9 cellular contexts compared by ENCODE assay signal in the genomic region with DNA sequence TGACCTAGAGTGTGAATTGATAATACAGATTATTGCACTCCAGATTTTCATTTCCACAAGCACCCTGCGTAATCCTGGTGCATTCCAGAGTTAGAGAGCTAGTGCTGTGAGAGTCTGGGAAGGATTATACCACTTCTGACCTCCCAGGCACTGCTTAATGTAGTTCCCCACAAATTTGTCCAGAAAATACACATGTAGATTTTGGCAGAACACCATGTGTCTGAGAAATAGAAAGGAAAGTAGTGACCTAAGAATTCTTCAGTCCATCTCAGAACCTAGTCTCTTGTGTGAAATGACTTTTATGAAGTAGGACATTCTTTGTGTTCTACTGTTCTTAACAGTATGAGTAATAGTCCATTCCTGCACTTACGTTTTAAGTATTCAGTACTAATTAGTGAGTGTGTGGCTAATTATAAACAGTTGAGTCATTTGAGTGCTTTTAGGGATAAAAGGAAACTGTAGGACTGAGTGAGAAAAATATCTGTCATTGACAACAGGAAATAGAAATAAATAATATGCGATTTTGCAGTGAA. TPM values are rescaled to one million over a fixed set of nuclear protein-coding genes. Genes with fewer than 3 reads are reported as not detected.
DNase-seq lines count a peak whose midpoint lies in the region; ATAC-seq and TF ChIP-seq lines count a peak whose summit lies in the region.
"Had no signal": no experiment of that assay in that cellular context is flagged by ENCODE, and none has a peak within 500 bp of the region (broad histone marks: within the 10 kb centered on the region; RNA-seq: fewer than 3 reads in every experiment).

No MANE protein-coding gene starts in this region.

- H3K4me3 ChIP-seq in BJ (ENCODE audit: low read depth, low read length) (no peak overlapping the region), fibroblast of mammary gland (ENCODE audit: control insufficient read depth, low read depth, low read length) (no peak overlapping the region), osteoblast (ENCODE audit: insufficient read depth, low read length) (peak overlapping the region; percentile 37), Karpas-422 (ENCODE audit: low read length) (no peak overlapping the region)

- H2AFZ ChIP-seq in osteoblast (ENCODE audit: low read length) (no peak overlapping the region), Karpas-422 (ENCODE audit: low read length) (no peak overlapping the region)

- H3K9me3 ChIP-seq in osteoblast (ENCODE audit: low read depth, low read length) (peaks cover 2% of the 10 kb centered on the region), Karpas-422 (ENCODE audit: low read length) (no peaks in the 10 kb centered on the region)

- no peak for TF ChIP-seq CTCF in BJ (IDR thresholded peaks at IDR 0.05; ENCODE audit: insufficient read depth, low read depth, low read length)
- TF ChIP-seq CTCF in RWPE1 (conservative IDR thresholded peaks at IDR 0.05; ENCODE audit: low read depth) = no peak
- no peak for TF ChIP-seq CTCF in fibroblast of mammary gland (conservative IDR thresholded peaks at IDR 0.05; ENCODE audit: control insufficient read depth, insufficient read depth, low read depth, low read length)
- no peak for TF ChIP-seq CTCF in osteoblast (IDR thresholded peaks at IDR 0.05; ENCODE audit: extremely low read depth, low read depth, low read length)
- TF ChIP-seq CTCF in GM10266 (IDR thresholded peaks at IDR 0.05; ENCODE audit: control insufficient read depth, insufficient read depth, low read depth, missing control alignments) = no peak

- peak overlapping the region; percentile 53 for H3K4me2 ChIP-seq in osteoblast (ENCODE audit: insufficient read depth, low read length)
- H3K4me2 ChIP-seq in Karpas-422 (ENCODE audit: low read depth, low read length, poor library complexity, severe bottlenecking) = no peak overlapping the region

- no peaks in the 10 kb centered on the region for H3K27me3 ChIP-seq in BJ (ENCODE audit: control insufficient read depth, insufficient read depth, low read length)
- H3K27me3 ChIP-seq in osteoblast (ENCODE audit: insufficient read depth, low read length) = no peaks in the 10 kb centered on the region
- H3K27me3 ChIP-seq in Karpas-422 (ENCODE audit: low read length) = no peaks in the 10 kb centered on the region

- CTCF ChIA-PET in BJ (lab: Yijun Ruan, JAX) = interaction anchor here (0.7 to 14.8 kb wide), 4 partner anchors 9 to 155 kb away, joined by 3 to 246 read pairs (median 16); no protein-coding TSS in a partner anchor
- CTCF ChIA-PET in RWPE1 (lab: Yijun Ruan, JAX) = interaction anchor here (0.6 to 0.8 kb wide), 3 partner anchors 45 to 154 kb away, joined by 3 to 4 read pairs (median 3); no protein-coding TSS in a partner anchor

- H3K27ac ChIP-seq in RWPE1 = no peak overlapping the region
- H3K27ac ChIP-seq in osteoblast (ENCODE audit: low read depth, low read length) = peak overlapping the region; percentile 58
- H3K27ac ChIP-seq in Karpas-422 (ENCODE audit: low read length) = no peak overlapping the region

- no peaks in the 10 kb centered on the region for H3K9me2 ChIP-seq in Karpas-422 (replicated peaks; ENCODE audit: insufficient read depth, low read length)

- H3K36me3 ChIP-seq in BJ (ENCODE audit: control insufficient read depth, insufficient read depth, low read length) (no peaks in the 10 kb centered on the region), osteoblast (ENCODE audit: insufficient read depth, low read length) (no peaks in the 10 kb centered on the region), Karpas-422 (ENCODE audit: insufficient read depth, low read length) (no peaks in the 10 kb centered on the region)

- H3K79me2 ChIP-seq in osteoblast (ENCODE audit: insufficient read depth, low read length) = peaks cover 6% of the 10 kb centered on the region
- no peaks in the 10 kb centered on the region for H3K79me2 ChIP-seq in Karpas-422 (ENCODE audit: low read length)

- H3K4me1 ChIP-seq in osteoblast (ENCODE audit: insufficient read depth, low read length) (peaks cover 7% of the 10 kb centered on the region), Karpas-422 (ENCODE audit: low read length) (no peaks in the 10 kb centered on the region)

- ATAC-seq in GM19467 (IDR thresholded peaks at IDR 0.05; ENCODE audit: unreplicated experiment) (no peak), HG03108 (IDR thresholded peaks at IDR 0.05; ENCODE audit: unreplicated experiment) (no peak)
- ATAC-seq: CD8-positive, alpha-beta T cell had no signal

- no peaks in the 10 kb centered on the region for H4K20me1 ChIP-seq in osteoblast (ENCODE audit: insufficient read depth, low read length)
- no peaks in the 10 kb centered on the region for H4K20me1 ChIP-seq in Karpas-422 (ENCODE audit: insufficient read depth, low read depth, low read length)

- no peak overlapping the region for H3K9ac ChIP-seq in Karpas-422 (ENCODE audit: low read length)

- DNase-seq in BJ (ENCODE audit: low read depth) (peak; percentile 75), RWPE1 (ENCODE audit: low spot score) (peak; percentile 69), fibroblast of mammary gland (ENCODE audit: low read depth) (peak; percentile 93), osteoblast (ENCODE audit: insufficient read length, low spot score, missing footprints) (peak; percentile 87), GM10266 (ENCODE audit: extremely low spot score) (no peak), Karpas-422 (no peak)
- DNase-seq: CD8-positive, alpha-beta T cell had no signal

- POLR2A ChIA-PET in BJ (lab: Charles Lee) = interaction anchor here (1.2 kb wide), 1 partner anchor 112 kb away, joined by 11 read pairs; no protein-coding TSS in a partner anchor
- POLR2A ChIA-PET in RWPE1 (lab: Yijun Ruan, JAX; ENCODE audit: low non-redundant PET) = no interaction called here

RNA-seq across cellular contexts. Expression of a gene that starts 27.8 kb away (rescaled TPM):
- 4.8 and 6.4 TPM in 2 replicates for polyA plus RNA-seq in BJ (2011; rRNA removed)
- polyA minus RNA-seq in BJ (2011; rRNA and poly(A)+ RNA removed) = 5.2 and 6.1 TPM in 2 replicates
- 16.8 and 17.0 TPM in 2 replicates for total RNA-seq in osteoblast
- 1.5 and 2.3 TPM in 2 replicates for total RNA-seq in Karpas-422 (2014; rRNA removed; shearing (Covaris generic); ENCODE audit: low replicate concordance)

Comparison
In these comparisons a context has a peak if more than half of its experiments do, and no peak if none do; other contexts are left out.
1. DNase-seq: peak in BJ (single experiment), RWPE1 (single experiment), fibroblast of mammary gland (single experiment) and osteoblast (single experiment); none in GM10266 (single experiment) and Karpas-422 (single experiment).